8 cellular contexts compared by ENCODE assay signal in the genomic region with DNA sequence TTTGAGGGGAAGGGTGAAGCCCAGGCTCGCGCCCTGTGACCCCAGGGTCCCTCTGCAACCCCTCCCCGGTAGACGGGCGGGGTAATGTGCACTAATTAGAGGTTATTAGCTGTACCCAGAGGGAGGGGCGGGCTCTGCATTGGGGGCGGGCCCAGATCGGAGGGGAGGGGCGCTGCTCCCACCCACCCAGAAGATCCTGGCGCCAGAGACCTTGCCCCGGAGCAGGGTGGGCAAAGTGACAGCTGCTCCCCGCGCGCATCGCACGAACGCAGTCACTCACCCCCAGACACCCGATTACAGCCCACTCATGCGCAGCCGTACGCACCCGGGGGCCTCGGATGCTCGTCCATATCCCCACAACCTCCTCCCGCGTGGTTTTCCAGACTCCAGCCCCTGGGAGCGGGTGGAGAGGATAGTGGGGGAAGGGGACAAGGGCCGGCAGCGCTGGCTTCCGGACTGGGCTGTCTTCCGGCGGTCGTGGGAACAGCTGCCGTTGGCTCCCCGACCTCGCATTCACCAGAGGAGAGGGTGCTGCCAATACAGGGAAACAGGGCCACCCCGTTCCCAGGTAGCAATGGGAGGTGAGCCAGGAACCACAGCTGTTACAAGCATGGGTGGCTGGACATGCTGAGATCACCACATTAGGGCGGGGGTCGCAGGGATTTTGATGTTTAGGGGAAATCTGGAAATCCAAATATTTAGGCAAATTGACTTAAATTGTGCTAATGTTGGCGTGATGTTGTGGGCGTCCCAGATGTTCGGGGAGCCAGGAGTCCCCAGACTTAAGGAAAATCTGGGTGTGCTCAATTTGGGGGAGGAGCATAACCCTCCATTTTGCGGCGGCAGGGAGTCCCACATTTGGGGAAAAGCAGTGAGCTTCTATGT.
DNase-seq lines count a peak whose midpoint lies in the region; ATAC-seq and TF ChIP-seq lines count a peak whose summit lies in the region.

No MANE protein-coding gene starts in this region.

- no peak for TF ChIP-seq CTCF in VCaP (conservative IDR thresholded peaks at IDR 0.05)

- H3K36me3 ChIP-seq in effector memory CD4-positive, alpha-beta T cell (ENCODE audit: control insufficient read depth, insufficient read depth, low read length): no peaks in the 10 kb centered on the region
- H3K36me3 ChIP-seq in stomach smooth muscle (ENCODE audit: control insufficient read depth in 2 of 2, insufficient read depth in 2 of 2, low read length in 2 of 2): no peaks in the 10 kb centered on the region

- H3K4me1 Mint-ChIP-seq in memory B cell: peaks cover 25% of the 10 kb centered on the region

- H3K9me3 ChIP-seq in effector memory CD4-positive, alpha-beta T cell (ENCODE audit: control insufficient read depth, low read length): no peaks in the 10 kb centered on the region
- H3K9me3 ChIP-seq in stomach smooth muscle (ENCODE audit: control insufficient read depth in 2 of 2, low read length in 2 of 2): no peaks in the 10 kb centered on the region

- H3K27me3 ChIP-seq in effector memory CD4-positive, alpha-beta T cell (replicated peaks; ENCODE audit: control insufficient read depth, insufficient read depth, low read length, poor library complexity, severe bottlenecking): no peaks in the 10 kb centered on the region
- no peaks in the 10 kb centered on the region for H3K27me3 ChIP-seq in stomach smooth muscle (ENCODE audit: control insufficient read depth in 1 of 2, insufficient read depth in 2 of 2, low read length in 2 of 2)

- no peaks in the 10 kb centered on the region for H3K36me3 Mint-ChIP-seq in memory B cell

- peak overlapping the region; percentile 78 for H3K27ac Mint-ChIP-seq in memory B cell

- H3K27ac ChIP-seq in VCaP (peak overlapping the region; percentile 75), stomach smooth muscle (ENCODE audit: low read length) (peak overlapping the region; percentile 95)
- H3K27ac ChIP-seq in effector memory CD4-positive, alpha-beta T cell (ENCODE audit: insufficient read depth, low read length, poor library complexity, severe bottlenecking): peak overlapping the region; percentile 87

- peak overlapping the region; percentile 76 to 93 for H3K9ac ChIP-seq in stomach smooth muscle (ENCODE audit: low read length in 2 of 2)

- no peaks in the 10 kb centered on the region for H3K9me3 Mint-ChIP-seq in memory B cell

- H3K4me1 ChIP-seq in effector memory CD4-positive, alpha-beta T cell (ENCODE audit: control insufficient read depth, insufficient read depth, low read length, poor library complexity, severe bottlenecking): peaks cover 33% of the 10 kb centered on the region
- H3K4me1 ChIP-seq in stomach smooth muscle (ENCODE audit: control insufficient read depth, insufficient read depth, low read length): peaks cover 50% of the 10 kb centered on the region

- ATAC-seq in memory B cell (ENCODE audit: low read depth) (peak; percentile 3), HG03457 (IDR thresholded peaks at IDR 0.05; ENCODE audit: unreplicated experiment) (no peak)

- peak overlapping the region; percentile 84 for H3K4me3 Mint-ChIP-seq in memory B cell

- H3K27me3 Mint-ChIP-seq in memory B cell: no peaks in the 10 kb centered on the region

- peak; percentile 65 for DNase-seq in NCI-H2029 (lab: John Stamatoyannopoulos, UW)
- no peak for DNase-seq in NCI-H2029 treated with DMSO at 0.1 percent for 48 hours (lab: John Stamatoyannopoulos, UW)
- peak; percentile 85 for DNase-seq in NCI-H1105 (lab: John Stamatoyannopoulos, UW)
- DNase-seq in effector memory CD4-positive, alpha-beta T cell: peak in 1 of 3 donors; percentile 24
- peak in 1 of 2 donors; percentile 61 for DNase-seq in memory B cell (ENCODE audit: low spot score in 2 of 2)

- H3K4me3 ChIP-seq in effector memory CD4-positive, alpha-beta T cell (ENCODE audit: insufficient read depth, low read depth, low read length, poor library complexity, severe bottlenecking): peak overlapping the region; percentile 71
- H3K4me3 ChIP-seq in stomach smooth muscle (ENCODE audit: low read length in 2 of 2): peak overlapping the region; percentile 79 to 94
